27 cellular contexts compared by ENCODE assay signal in the genomic region with DNA sequence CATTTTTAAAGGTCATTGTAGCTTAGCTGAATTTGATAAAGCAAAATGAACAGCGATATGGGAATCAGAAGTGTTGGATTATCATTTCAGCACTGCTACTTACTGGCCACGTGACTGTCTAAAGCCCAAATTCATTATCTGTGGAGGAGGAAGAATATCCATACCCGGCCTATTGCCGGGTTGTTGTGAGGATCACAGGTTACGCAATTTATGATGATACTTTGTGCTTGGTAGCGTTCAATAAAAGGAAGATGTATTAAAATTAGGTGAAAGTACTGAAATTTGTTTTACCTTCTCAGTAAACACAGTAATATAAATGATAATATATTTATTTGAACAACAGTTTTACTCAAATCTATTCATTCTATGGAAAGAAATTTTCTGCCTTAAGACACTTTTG.
"Had no signal": no experiment of that assay in that cellular context is flagged by ENCODE, and none has a peak within 500 bp of the region (broad histone marks: within the 10 kb centered on the region; RNA-seq: fewer than 3 reads in every experiment).

No MANE protein-coding gene starts in this region.

- H3K36me3 ChIP-seq: stomach, suprapubic skin, thoracic aorta, thyroid gland, tibial artery, tibial nerve, transverse colon, upper lobe of left lung, upper lobe of right lung, uterus, vagina had no signal

- H3K27me3 ChIP-seq: stomach, suprapubic skin, testis, thyroid gland, tibial artery, tibial nerve, transverse colon, upper lobe of left lung, upper lobe of right lung, uterus, vagina had no signal

- H3K4me1 ChIP-seq: stomach, suprapubic skin, testis, thyroid gland, tibial artery, tibial nerve, transverse colon, upper lobe of left lung, upper lobe of right lung, uterus, vagina had no signal

- ATAC-seq: stimulated activated effector memory CD8-positive, alpha-beta T cell treated with anti-CD3 and anti-CD28 coated beads, Interleukin-12 subunit alpha, Interleukin-12 subunit beta, amount 100 ng/mL, for 72 hours; stimulated activated memory B cell treated with anti-CD40 and anti-IgM and Interleukin-4, amounts not matched to agents 10 μg/mL and 1 μg/mL and 100 μg/mL, for 72 hours; stimulated activated naive B cell treated with anti-CD40 and anti-IgM and Interleukin-4, amounts not matched to agents 10 μg/mL and 1 μg/mL and 100 μg/mL, for 72 hours; stimulated activated naive CD8-positive, alpha-beta T cell treated with anti-CD3 and anti-CD28 coated beads, Interleukin-15, amount 100 ng/mL, for 72 hours; stimulated activated naive CD8-positive, alpha-beta T cell treated with anti-CD3 and anti-CD28 coated beads, Interleukin-15, Interleukin-2, amounts not matched to agents 100 U/mL and 50 U/mL, for 24 hours; upper lobe of right lung had no signal

- H3K9me3 ChIP-seq: stomach, suprapubic skin, testis, thoracic aorta, thyroid gland, tibial artery, tibial nerve, transverse colon, upper lobe of left lung, upper lobe of right lung, uterus, vagina had no signal

- FAIRE-seq: urothelium cell line had no signal

- DNase-seq: stimulated activated CD4-positive, alpha-beta T cell treated with anti-CD3 and anti-CD28 coated beads, Interleukin-2, amount 100 ng/mL, for 48 hours; stimulated activated CD4-positive, alpha-beta T cell treated with anti-CD3 and anti-CD28 coated beads, Interleukin-4, amount 100 ng/mL, for 1 hour; stimulated activated CD4-positive, alpha-beta T cell treated with anti-CD3 and anti-CD28 coated beads, Interleukin-4, amount 100 ng/mL, for 24 hours; stimulated activated CD4-positive, alpha-beta T cell treated with anti-CD3 and anti-CD28 coated beads, Interleukin-4, amount 100 ng/mL, for 4 hours; stimulated activated CD8-positive, alpha-beta memory T cell treated with anti-CD3 and anti-CD28 coated beads, Interleukin-4, amount 100 ng/mL, for 48 hours; stimulated activated naive B cell treated with anti-CD40 and anti-IgM and Interleukin-4, amounts not matched to agents 10 μg/mL and 1 μg/mL and 100 μg/mL, for 72 hours; stimulated activated naive CD4-positive, alpha-beta T cell; stimulated activated naive CD4-positive, alpha-beta T cell treated with Interleukin-2 at 50 U/mL for 16 hours; stimulated activated naive CD8-positive, alpha-beta T cell treated with anti-CD3 and anti-CD28 coated beads, Interleukin-15, amount 100 ng/mL, for 72 hours; stimulated activated naive CD8-positive, alpha-beta T cell treated with anti-CD3 and anti-CD28 coated beads, Interleukin-15, Interleukin-2, amounts not matched to agents 100 U/mL and 50 U/mL, for 24 hours; stomach; substantia nigra; testis; thyroid gland; tibial artery; transverse colon; trophoblast cell; upper lobe of left lung; upper lobe of right lung; uterus had no signal

- H3K4me3 ChIP-seq: stomach, suprapubic skin, testis, thoracic aorta, thyroid gland, tibial artery, tibial nerve, transverse colon, upper lobe of left lung, upper lobe of right lung, uterus, vagina had no signal

- H3K27ac ChIP-seq: stomach, suprapubic skin, testis, thoracic aorta, thyroid gland, tibial artery, tibial nerve, transverse colon, upper lobe of left lung, upper lobe of right lung, uterus, vagina had no signal
